In genomic region chr17:41624208-41625101, GRCh38 we compare ENCODE assay signal across 1 cellular context.
TF ChIP-seq lines count a peak whose summit lies in the region.

Gene KRT17 (minus strand): TSS chr17:41624575. CDS start chr17:41624509, 66 bp downstream.

TF ChIP-seq in HEK293, 187 proteins besides CTCF, POLR2A, EP300 and RAD21 (continued from another document and continues in another):
- TF ChIP-seq ZNF211 (tag by site-specific recombination; IDR thresholded peaks at IDR 0.05; ENCODE audit: low read depth) (no peak), ZSCAN16 (tag by site-specific recombination; IDR thresholded peaks at IDR 0.05) (no peak), ZNF791 (tag by site-specific recombination; IDR thresholded peaks at IDR 0.05) (no peak), KLF8 (tag by site-specific recombination; IDR thresholded peaks at IDR 0.05) (no peak), ZBTB48 (tag by site-specific recombination; IDR thresholded peaks at IDR 0.05) (no peak), ZNF76 (tag by site-specific recombination; IDR thresholded peaks at IDR 0.05; ENCODE audit: borderline replicate concordance, low read depth) (no peak), ZNF473 (tag by site-specific recombination; IDR thresholded peaks at IDR 0.05) (no peak), ZNF274 (IDR thresholded peaks at IDR 0.05; ENCODE audit: low read length) (no peak), ZNF274 (tag by site-specific recombination; IDR thresholded peaks at IDR 0.05; ENCODE audit: borderline replicate concordance) (no peak), ZNF23 (tag by site-specific recombination; IDR thresholded peaks at IDR 0.05; ENCODE audit: borderline replicate concordance) (no peak), ZNF518A (tag by site-specific recombination; conservative IDR thresholded peaks at IDR 0.05; ENCODE audit: low read depth) (no peak), ZFP69B (tag by site-specific recombination; IDR thresholded peaks at IDR 0.05) (peak; percentile 85), BCL11A (tag by site-specific recombination; IDR thresholded peaks at IDR 0.05; ENCODE audit: low read depth) (no peak), OVOL3 (tag by site-specific recombination; IDR thresholded peaks at IDR 0.05) (no peak), ZNF558 (tag by site-specific recombination; IDR thresholded peaks at IDR 0.05) (no peak), ZNF488 (tag by site-specific recombination; IDR thresholded peaks at IDR 0.05) (no peak), ZNF391 (tag by site-specific recombination; IDR thresholded peaks at IDR 0.05; ENCODE audit: borderline replicate concordance, low read depth) (no peak), ZNF658 (tag by site-specific recombination; IDR thresholded peaks at IDR 0.05) (no peak), ZNF544 (tag by site-specific recombination; IDR thresholded peaks at IDR 0.05) (no peak), ZNF449 (tag by site-specific recombination; IDR thresholded peaks at IDR 0.05) (no peak), ZNF350 (tag by site-specific recombination; IDR thresholded peaks at IDR 0.05) (no peak), ZNF354C (tag by site-specific recombination; IDR thresholded peaks at IDR 0.05; ENCODE audit: borderline replicate concordance, low read depth) (no peak), FEZF1 (tag by site-specific recombination; IDR thresholded peaks at IDR 0.05) (no peak), KLF16 (tag by site-specific recombination; IDR thresholded peaks at IDR 0.05) (no peak), ZNF654 (tag by site-specific recombination; IDR thresholded peaks at IDR 0.05; ENCODE audit: low read depth) (no peak), ZNF610 (tag by site-specific recombination; IDR thresholded peaks at IDR 0.05; ENCODE audit: borderline replicate concordance) (no peak), EGR2 (tag by site-specific recombination; IDR thresholded peaks at IDR 0.05; ENCODE audit: low read depth) (peak; percentile 81), ZNF155 (tag by site-specific recombination; IDR thresholded peaks at IDR 0.05) (no peak), ZNF776 (tag by site-specific recombination; IDR thresholded peaks at IDR 0.05; ENCODE audit: borderline replicate concordance) (no peak), ZNF707 (tag by site-specific recombination; IDR thresholded peaks at IDR 0.05) (no peak), MYNN (tag by site-specific recombination; IDR thresholded peaks at IDR 0.05; ENCODE audit: borderline replicate concordance) (no peak), HOXD13 (CRISPR knock-in tag; IDR thresholded peaks at IDR 0.05; ENCODE audit: borderline replicate concordance) (no peak), GFI1B (tag by site-specific recombination; IDR thresholded peaks at IDR 0.05) (no peak), HIC1 (tag by site-specific recombination; IDR thresholded peaks at IDR 0.05) (no peak), OSR2 (tag by site-specific recombination; IDR thresholded peaks at IDR 0.05) (no peak)
- TF ChIP-seq, protein P1, sequence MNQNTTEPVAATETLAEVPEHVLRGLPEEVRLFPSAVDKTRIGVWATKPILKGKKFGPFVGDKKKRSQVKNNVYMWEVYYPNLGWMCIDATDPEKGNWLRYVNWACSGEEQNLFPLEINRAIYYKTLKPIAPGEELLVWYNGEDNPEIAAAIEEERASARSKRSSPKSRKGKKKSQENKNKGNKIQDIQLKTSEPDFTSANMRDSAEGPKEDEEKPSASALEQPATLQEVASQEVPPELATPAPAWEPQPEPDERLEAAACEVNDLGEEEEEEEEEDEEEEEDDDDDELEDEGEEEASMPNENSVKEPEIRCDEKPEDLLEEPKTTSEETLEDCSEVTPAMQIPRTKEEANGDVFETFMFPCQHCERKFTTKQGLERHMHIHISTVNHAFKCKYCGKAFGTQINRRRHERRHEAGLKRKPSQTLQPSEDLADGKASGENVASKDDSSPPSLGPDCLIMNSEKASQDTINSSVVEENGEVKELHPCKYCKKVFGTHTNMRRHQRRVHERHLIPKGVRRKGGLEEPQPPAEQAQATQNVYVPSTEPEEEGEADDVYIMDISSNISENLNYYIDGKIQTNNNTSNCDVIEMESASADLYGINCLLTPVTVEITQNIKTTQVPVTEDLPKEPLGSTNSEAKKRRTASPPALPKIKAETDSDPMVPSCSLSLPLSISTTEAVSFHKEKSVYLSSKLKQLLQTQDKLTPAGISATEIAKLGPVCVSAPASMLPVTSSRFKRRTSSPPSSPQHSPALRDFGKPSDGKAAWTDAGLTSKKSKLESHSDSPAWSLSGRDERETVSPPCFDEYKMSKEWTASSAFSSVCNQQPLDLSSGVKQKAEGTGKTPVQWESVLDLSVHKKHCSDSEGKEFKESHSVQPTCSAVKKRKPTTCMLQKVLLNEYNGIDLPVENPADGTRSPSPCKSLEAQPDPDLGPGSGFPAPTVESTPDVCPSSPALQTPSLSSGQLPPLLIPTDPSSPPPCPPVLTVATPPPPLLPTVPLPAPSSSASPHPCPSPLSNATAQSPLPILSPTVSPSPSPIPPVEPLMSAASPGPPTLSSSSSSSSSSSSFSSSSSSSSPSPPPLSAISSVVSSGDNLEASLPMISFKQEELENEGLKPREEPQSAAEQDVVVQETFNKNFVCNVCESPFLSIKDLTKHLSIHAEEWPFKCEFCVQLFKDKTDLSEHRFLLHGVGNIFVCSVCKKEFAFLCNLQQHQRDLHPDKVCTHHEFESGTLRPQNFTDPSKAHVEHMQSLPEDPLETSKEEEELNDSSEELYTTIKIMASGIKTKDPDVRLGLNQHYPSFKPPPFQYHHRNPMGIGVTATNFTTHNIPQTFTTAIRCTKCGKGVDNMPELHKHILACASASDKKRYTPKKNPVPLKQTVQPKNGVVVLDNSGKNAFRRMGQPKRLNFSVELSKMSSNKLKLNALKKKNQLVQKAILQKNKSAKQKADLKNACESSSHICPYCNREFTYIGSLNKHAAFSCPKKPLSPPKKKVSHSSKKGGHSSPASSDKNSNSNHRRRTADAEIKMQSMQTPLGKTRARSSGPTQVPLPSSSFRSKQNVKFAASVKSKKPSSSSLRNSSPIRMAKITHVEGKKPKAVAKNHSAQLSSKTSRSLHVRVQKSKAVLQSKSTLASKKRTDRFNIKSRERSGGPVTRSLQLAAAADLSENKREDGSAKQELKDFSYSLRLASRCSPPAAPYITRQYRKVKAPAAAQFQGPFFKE (tag by site-specific recombination; IDR thresholded peaks at IDR 0.05; ENCODE audit: borderline replicate concordance) = no peak
- TF ChIP-seq, protein P2, sequence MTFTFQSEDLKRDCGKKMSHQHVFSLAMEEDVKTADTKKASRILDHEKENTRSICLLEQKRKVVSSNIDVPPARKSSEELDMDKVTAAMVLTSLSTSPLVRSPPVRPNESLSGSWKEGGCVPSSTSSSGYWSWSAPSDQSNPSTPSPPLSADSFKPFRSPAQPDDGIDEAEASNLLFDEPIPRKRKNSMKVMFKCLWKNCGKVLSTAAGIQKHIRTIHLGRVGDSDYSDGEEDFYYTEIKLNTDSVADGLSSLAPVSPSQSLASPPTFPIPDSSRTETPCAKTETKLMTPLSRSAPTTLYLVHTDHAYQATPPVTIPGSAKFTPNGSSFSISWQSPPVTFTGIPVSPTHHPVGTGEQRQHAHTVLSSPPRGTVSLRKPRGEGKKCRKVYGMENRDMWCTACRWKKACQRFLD (tag by site-specific recombination; IDR thresholded peaks at IDR 0.05) = no peak
- TF ChIP-seq, protein P3, sequence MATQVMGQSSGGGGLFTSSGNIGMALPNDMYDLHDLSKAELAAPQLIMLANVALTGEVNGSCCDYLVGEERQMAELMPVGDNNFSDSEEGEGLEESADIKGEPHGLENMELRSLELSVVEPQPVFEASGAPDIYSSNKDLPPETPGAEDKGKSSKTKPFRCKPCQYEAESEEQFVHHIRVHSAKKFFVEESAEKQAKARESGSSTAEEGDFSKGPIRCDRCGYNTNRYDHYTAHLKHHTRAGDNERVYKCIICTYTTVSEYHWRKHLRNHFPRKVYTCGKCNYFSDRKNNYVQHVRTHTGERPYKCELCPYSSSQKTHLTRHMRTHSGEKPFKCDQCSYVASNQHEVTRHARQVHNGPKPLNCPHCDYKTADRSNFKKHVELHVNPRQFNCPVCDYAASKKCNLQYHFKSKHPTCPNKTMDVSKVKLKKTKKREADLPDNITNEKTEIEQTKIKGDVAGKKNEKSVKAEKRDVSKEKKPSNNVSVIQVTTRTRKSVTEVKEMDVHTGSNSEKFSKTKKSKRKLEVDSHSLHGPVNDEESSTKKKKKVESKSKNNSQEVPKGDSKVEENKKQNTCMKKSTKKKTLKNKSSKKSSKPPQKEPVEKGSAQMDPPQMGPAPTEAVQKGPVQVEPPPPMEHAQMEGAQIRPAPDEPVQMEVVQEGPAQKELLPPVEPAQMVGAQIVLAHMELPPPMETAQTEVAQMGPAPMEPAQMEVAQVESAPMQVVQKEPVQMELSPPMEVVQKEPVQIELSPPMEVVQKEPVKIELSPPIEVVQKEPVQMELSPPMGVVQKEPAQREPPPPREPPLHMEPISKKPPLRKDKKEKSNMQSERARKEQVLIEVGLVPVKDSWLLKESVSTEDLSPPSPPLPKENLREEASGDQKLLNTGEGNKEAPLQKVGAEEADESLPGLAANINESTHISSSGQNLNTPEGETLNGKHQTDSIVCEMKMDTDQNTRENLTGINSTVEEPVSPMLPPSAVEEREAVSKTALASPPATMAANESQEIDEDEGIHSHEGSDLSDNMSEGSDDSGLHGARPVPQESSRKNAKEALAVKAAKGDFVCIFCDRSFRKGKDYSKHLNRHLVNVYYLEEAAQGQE (tag by site-specific recombination; IDR thresholded peaks at IDR 0.05) = peak; percentile 66
- TF ChIP-seq, protein P4, sequence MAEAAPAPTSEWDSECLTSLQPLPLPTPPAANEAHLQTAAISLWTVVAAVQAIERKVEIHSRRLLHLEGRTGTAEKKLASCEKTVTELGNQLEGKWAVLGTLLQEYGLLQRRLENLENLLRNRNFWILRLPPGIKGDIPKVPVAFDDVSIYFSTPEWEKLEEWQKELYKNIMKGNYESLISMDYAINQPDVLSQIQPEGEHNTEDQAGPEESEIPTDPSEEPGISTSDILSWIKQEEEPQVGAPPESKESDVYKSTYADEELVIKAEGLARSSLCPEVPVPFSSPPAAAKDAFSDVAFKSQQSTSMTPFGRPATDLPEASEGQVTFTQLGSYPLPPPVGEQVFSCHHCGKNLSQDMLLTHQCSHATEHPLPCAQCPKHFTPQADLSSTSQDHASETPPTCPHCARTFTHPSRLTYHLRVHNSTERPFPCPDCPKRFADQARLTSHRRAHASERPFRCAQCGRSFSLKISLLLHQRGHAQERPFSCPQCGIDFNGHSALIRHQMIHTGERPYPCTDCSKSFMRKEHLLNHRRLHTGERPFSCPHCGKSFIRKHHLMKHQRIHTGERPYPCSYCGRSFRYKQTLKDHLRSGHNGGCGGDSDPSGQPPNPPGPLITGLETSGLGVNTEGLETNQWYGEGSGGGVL (tag by site-specific recombination; IDR thresholded peaks at IDR 0.05) = no peak
